Comparison of ENCODE assay signal across 23 cellular contexts in genomic region chr18:26421503-26421902, GRCh38.
DNase-seq lines count a peak whose midpoint lies in the region; ATAC-seq, FAIRE-seq and TF ChIP-seq lines count a peak whose summit lies in the region.
"Had no signal": no experiment of that assay in that cellular context is flagged by ENCODE, and none has a peak within 500 bp of the region (broad histone marks: within the 10 kb centered on the region; RNA-seq: fewer than 3 reads in every experiment).

No MANE protein-coding gene starts in this region.

- intact Hi-C loops in left ventricle myocardium inferior (cut with micrococcal nuclease): no loop called here
- intact Hi-C loops in HepG2 (cut with micrococcal nuclease; ENCODE audit: unreplicated experiment): no loop called here

- no peak for TF ChIP-seq POLR2A in HepG2 (IDR thresholded peaks at IDR 0.05; ENCODE audit: insufficient read depth in 1 of 2, low read depth in 2 of 2, low read length in 2 of 2)

- no peak overlapping the region for H4K91ac ChIP-seq in neuronal stem cell (ENCODE audit: low read depth, low read length, poor library complexity)

- TF ChIP-seq CTCF in right atrium auricular region (IDR thresholded peaks at IDR 0.05): no peak
- no peak for TF ChIP-seq CTCF in left ventricle myocardium inferior (IDR thresholded peaks at IDR 0.05; ENCODE audit: borderline replicate concordance)
- TF ChIP-seq CTCF in HepG2 (CRISPR knock-in tag; IDR thresholded peaks at IDR 0.05): no peak

- BruUV-seq in HepG2 (replicated peaks; lab: Mats Ljungman, UMichigan): no TSS peak

- no peak overlapping the region for H2BK5ac ChIP-seq in neuronal stem cell (ENCODE audit: low read length)

- peak overlapping the region; percentile 68 for H3K18ac ChIP-seq in neuronal stem cell (ENCODE audit: low read length)

- H3K27ac ChIP-seq in right atrium auricular region (no peak overlapping the region), left ventricle myocardium inferior (replicated peaks) (no peak overlapping the region), HepG2 (ENCODE audit: extremely low read length, insufficient read depth, low read length) (no peak overlapping the region), neuronal stem cell (replicated peaks; ENCODE audit: low read length) (no peak overlapping the region)
- H3K27ac ChIP-seq: A549; BLaER1 treated with 17β-estradiol and CSF1 and Interleukin-3, amounts not matched to agents 10 nM and 100 nM had no signal

- 0% methylated on average over 1 of the region's 6 CpGs for WGBS in HepG2 (ENCODE audit: low lambda C conversion rate)
- WGBS in neuronal stem cell (ENCODE audit: extremely low coverage in 2 of 2, insufficient read length in 2 of 2, insufficient replicate concordance in 1 of 2), 2 donors: no CpG with 5 or more reads among the region's 6 CpGs

- no peaks in the 10 kb centered on the region for H3K9me3 ChIP-seq in right atrium auricular region
- no peaks in the 10 kb centered on the region for H3K9me3 ChIP-seq in left ventricle myocardium inferior (replicated peaks)
- no peaks in the 10 kb centered on the region for H3K9me3 ChIP-seq in HepG2 (ENCODE audit: low read length)
- no peaks in the 10 kb centered on the region for H3K9me3 ChIP-seq in neuronal stem cell (replicated peaks in 1 of 2; ENCODE audit: control insufficient read depth in 2 of 2, insufficient read depth in 1 of 2, low read depth in 1 of 2, low read length in 2 of 2)
- H3K9me3 ChIP-seq: A549; BE2C; BLaER1 treated with 17β-estradiol and CSF1 and Interleukin-3, amounts not matched to agents 10 nM and 100 nM had no signal

- H3K27me3 ChIP-seq in right atrium auricular region (no peaks in the 10 kb centered on the region), left ventricle myocardium inferior (ENCODE audit: low read depth) (no peaks in the 10 kb centered on the region), HepG2 (ENCODE audit: control insufficient read depth in 1 of 2, insufficient read depth in 2 of 2, low read length in 2 of 2) (peaks cover 0 to 59% of the 10 kb centered on the region in 2 experiments; a peak in 4 of 5 replicates), neuronal stem cell (ENCODE audit: control insufficient read depth in 3 of 3, insufficient read depth in 3 of 3, low read depth in 1 of 3, low read length in 3 of 3) (peaks cover 0 to 18% (median 0%) of the 10 kb centered on the region in 3 experiments)
- H3K27me3 ChIP-seq: BE2C; BLaER1 treated with 17β-estradiol and CSF1 and Interleukin-3, amounts not matched to agents 10 nM and 100 nM had no signal

- no peak overlapping the region for H3K23ac ChIP-seq in neuronal stem cell (ENCODE audit: low read depth, low read length, poor library complexity)

- H3K36me3 ChIP-seq in right atrium auricular region: no peaks in the 10 kb centered on the region
- no peaks in the 10 kb centered on the region for H3K36me3 ChIP-seq in left ventricle myocardium inferior
- H3K36me3 ChIP-seq in HepG2 (replicated peaks in 1 of 2; ENCODE audit: control insufficient read depth in 1 of 2, insufficient read depth in 2 of 2, low read length in 2 of 2): no peaks in the 10 kb centered on the region
- no peaks in the 10 kb centered on the region for H3K36me3 ChIP-seq in neuronal stem cell (replicated peaks in 1 of 2; ENCODE audit: control insufficient read depth in 2 of 2, insufficient read depth in 2 of 2, low read length in 2 of 2)
- H3K36me3 ChIP-seq: BE2C; BLaER1 treated with 17β-estradiol and CSF1 and Interleukin-3, amounts not matched to agents 10 nM and 100 nM had no signal

- H3K9ac ChIP-seq in HepG2 (ENCODE audit: insufficient read depth, low read depth, low read length) (no peak overlapping the region), neuronal stem cell (ENCODE audit: low read depth, low read length, poor library complexity) (no peak overlapping the region)
- H3K9ac ChIP-seq: BLaER1 treated with 17β-estradiol and CSF1 and Interleukin-3, amounts not matched to agents 10 nM and 100 nM had no signal

- TF ChIP-seq EP300 in HepG2 (IDR thresholded peaks at IDR 0.05; ENCODE audit: low read depth in 2 of 2, low read length in 2 of 2) (no peak), HepG2 (CRISPR knock-in tag; IDR thresholded peaks at IDR 0.05; ENCODE audit: borderline replicate concordance) (no peak)

- H2AK5ac ChIP-seq in neuronal stem cell (ENCODE audit: low read depth, low read length): no peak overlapping the region

- no peak overlapping the region for H2BK15ac ChIP-seq in neuronal stem cell (ENCODE audit: low read length)

- H2AFZ ChIP-seq in HepG2 (ENCODE audit: low read length): no peak overlapping the region
- H2AFZ ChIP-seq in neuronal stem cell (ENCODE audit: low read length): no peak overlapping the region

- DNase-seq in right atrium auricular region (ENCODE audit: low spot score) (peak; percentile 18), left ventricle myocardium inferior (no peak), HepG2 (ENCODE audit: low spot score) (no peak), neuronal stem cell (ENCODE audit: low spot score) (no peak), inferior parietal cortex (ENCODE audit: extremely low spot score) (no peak), DMS53 treated with DMSO at 0.1 percent for 48 hours (lab: John Stamatoyannopoulos, UW; ENCODE audit: unreplicated experiment) (no peak), NCI-H2171 (lab: John Stamatoyannopoulos, UW) (no peak)
- DNase-seq: 8988T; ACHN; AML-193; BE2C; Calu3; CD4-positive, alpha-beta T cell; CD8-positive, alpha-beta memory T cell; DMS53; DND-41; GOT3; H7; HCEC 1CT had no signal

- FAIRE-seq in HepG2 (lab: Jason Lieb, UNC): no peak
- FAIRE-seq: A549, G401.6, GM12892 had no signal

- H2BK120ac ChIP-seq in neuronal stem cell (ENCODE audit: low read depth, low read length): no peak overlapping the region

- H4K20me1 ChIP-seq in HepG2 (ENCODE audit: insufficient read depth, low read length): no peaks in the 10 kb centered on the region; the same call in 1 of the 2 replicates
- H4K20me1 ChIP-seq: BLaER1 treated with 17β-estradiol and CSF1 and Interleukin-3, amounts not matched to agents 10 nM and 100 nM had no signal

- POLR2A ChIA-PET in HepG2 (lab: Yijun Ruan, JAX): no interaction called here

- H3K4me3 ChIP-seq in right atrium auricular region: no peak overlapping the region
- H3K4me3 ChIP-seq in left ventricle myocardium inferior: no peak overlapping the region
- H3K4me3 ChIP-seq in HepG2 (replicated peaks in 1 of 3; ENCODE audit: insufficient read depth in 1 of 3, low read depth in 2 of 3, low read length in 3 of 3): no peak overlapping the region
- peak overlapping the region in 1 of 2 donors; percentile 20 for H3K4me3 ChIP-seq in neuronal stem cell (ENCODE audit: low read length in 2 of 2)
- H3K4me3 ChIP-seq: A549; BLaER1 treated with 17β-estradiol and CSF1 and Interleukin-3, amounts not matched to agents 10 nM and 100 nM had no signal

- no peak overlapping the region for H4K8ac ChIP-seq in neuronal stem cell (ENCODE audit: low read depth, low read length)

- no peaks in the 10 kb centered on the region for H3K79me1 ChIP-seq in neuronal stem cell (ENCODE audit: low read depth, low read length)

- H3K79me2 ChIP-seq in HepG2 (ENCODE audit: insufficient read depth, low read length): no peaks in the 10 kb centered on the region

- H3K4me1 ChIP-seq in right atrium auricular region (no peaks in the 10 kb centered on the region), left ventricle myocardium inferior (no peaks in the 10 kb centered on the region), HepG2 (ENCODE audit: insufficient read depth, low read length) (peaks cover 14% of the 10 kb centered on the region; the same call in 1 of the 2 replicates), neuronal stem cell (ENCODE audit: control insufficient read depth in 2 of 2, insufficient read depth in 1 of 2, low read depth in 1 of 2, low read length in 2 of 2) (peaks cover 6 to 9% of the 10 kb centered on the region in 2 donors)
- H3K4me1 ChIP-seq: A549; BE2C; BLaER1 treated with 17β-estradiol and CSF1 and Interleukin-3, amounts not matched to agents 10 nM and 100 nM had no signal

- in situ Hi-C loops in HepG2 (cut with HindIII; ENCODE audit: extremely low pct_ligation_motif_present, low pct_unique_long_range_greater_than_20kb): no loop called here

- no peak for TF ChIP-seq RAD21 in HepG2 (CRISPR knock-in tag; IDR thresholded peaks at IDR 0.05)

- CTCF ChIA-PET in HepG2 (lab: Yijun Ruan, JAX; ENCODE audit: low intra/inter-chr PET ratio, low total read pairs): no interaction called here

- peak; percentile 27; the same call in 2 of the 3 replicates for ATAC-seq in HepG2
- ATAC-seq: A549 had no signal

- no peak overlapping the region for H2BK12ac ChIP-seq in neuronal stem cell (ENCODE audit: low read length)

- H3K14ac ChIP-seq in neuronal stem cell (ENCODE audit: low read length): no peak overlapping the region

- H3K4me2 ChIP-seq in HepG2 (ENCODE audit: low read depth, low read length) (no peak overlapping the region), neuronal stem cell (ENCODE audit: insufficient read depth, low read length, poor library complexity, severe bottlenecking) (no peak overlapping the region)
- H3K4me2 ChIP-seq: A549; BLaER1 treated with 17β-estradiol and CSF1 and Interleukin-3, amounts not matched to agents 10 nM and 100 nM had no signal

- H3K4ac ChIP-seq in neuronal stem cell (ENCODE audit: low read length): no peak overlapping the region

TF ChIP-seq in HepG2, 621 proteins besides CTCF, POLR2A, EP300 and RAD21:
- no peak for TF ChIP-seq KLF15 (CRISPR knock-in tag; IDR thresholded peaks at IDR 0.05; ENCODE audit: borderline replicate concordance)
- no peak for TF ChIP-seq CREB3 (CRISPR knock-in tag; IDR thresholded peaks at IDR 0.05)
- no peak for TF ChIP-seq GMEB1 (CRISPR knock-in tag; IDR thresholded peaks at IDR 0.05; ENCODE audit: borderline replicate concordance)
